ENCODE assay signal across 30 cellular contexts in genomic region chr17:42989146-42989545, GRCh38. TPM values are rescaled to one million over a fixed set of nuclear protein-coding genes. Genes with fewer than 3 reads are reported as not detected.
DNase-seq lines count a peak whose midpoint lies in the region; ATAC-seq and TF ChIP-seq lines count a peak whose summit lies in the region.
"Had no signal": no experiment of that assay in that cellular context is flagged by ENCODE, and none has a peak within 500 bp of the region (broad histone marks: within the 10 kb centered on the region; RNA-seq: fewer than 3 reads in every experiment).

No MANE protein-coding gene starts in this region.

- TF ChIP-seq CTCF in 22Rv1 (IDR thresholded peaks at IDR 0.05) (no peak), HFFc6 (IDR thresholded peaks at IDR 0.05) (no peak), brain microvascular endothelial cell (IDR thresholded peaks at IDR 0.05; ENCODE audit: low read depth, low read length, missing control alignments) (no peak)

- H3K4me3 ChIP-seq in brain microvascular endothelial cell (ENCODE audit: low read depth, low read length) = no peak overlapping the region
- H3K4me3 ChIP-seq: colonic mucosa, esophagus muscularis mucosa, heart right ventricle, Peyer's patch, skin epidermis, tibial artery had no signal

- H3K36me3 Mint-ChIP-seq in HFFc6 (ENCODE audit: low read depth) = peaks cover 52% of the 10 kb centered on the region

- peaks cover 36% of the 10 kb centered on the region for H3K36me3 ChIP-seq in brain microvascular endothelial cell (replicated peaks)

- H3K27me3 Mint-ChIP-seq in HFFc6 (ENCODE audit: insufficient read depth) = no peaks in the 10 kb centered on the region
- H3K27me3 Mint-ChIP-seq: activated CD4-positive, alpha-beta memory T cell treated with anti-CD3 and anti-CD28 coated beads for 36 hours; activated naive CD8-positive, alpha-beta T cell treated with anti-CD3 and anti-CD28 coated beads for 36 hours; brain; memory B cell; stimulated activated naive CD8-positive, alpha-beta T cell treated with anti-CD3 and anti-CD28 coated beads, Interleukin-15, amount 100 ng/mL, for 72 hours had no signal

- no peaks in the 10 kb centered on the region for H3K9me3 Mint-ChIP-seq in HFFc6
- H3K9me3 Mint-ChIP-seq: activated CD4-positive, alpha-beta memory T cell treated with anti-CD3 and anti-CD28 coated beads for 36 hours; activated naive CD8-positive, alpha-beta T cell treated with anti-CD3 and anti-CD28 coated beads for 36 hours; brain; memory B cell; stimulated activated naive CD8-positive, alpha-beta T cell treated with anti-CD3 and anti-CD28 coated beads, Interleukin-15, amount 100 ng/mL, for 72 hours had no signal

- H3K4me3 Mint-ChIP-seq in HFFc6 = peak overlapping the region; percentile 68
- H3K4me3 Mint-ChIP-seq: activated CD4-positive, alpha-beta memory T cell treated with anti-CD3 and anti-CD28 coated beads for 36 hours; activated naive CD8-positive, alpha-beta T cell treated with anti-CD3 and anti-CD28 coated beads for 36 hours; brain; memory B cell; stimulated activated naive CD8-positive, alpha-beta T cell treated with anti-CD3 and anti-CD28 coated beads, Interleukin-15, amount 100 ng/mL, for 72 hours had no signal

- H3K4me1 Mint-ChIP-seq in HFFc6 (ENCODE audit: low read depth) = peaks cover 36% of the 10 kb centered on the region
- H3K4me1 Mint-ChIP-seq: brain had no signal

- in situ Hi-C loops in brain microvascular endothelial cell (cut with HindIII; ENCODE audit: low pct_ligation_motif_present, low sequenced_read_pairs) = no loop called here

- peak overlapping the region; percentile 89 for H3K27ac Mint-ChIP-seq in HFFc6
- H3K27ac Mint-ChIP-seq: activated CD4-positive, alpha-beta memory T cell treated with anti-CD3 and anti-CD28 coated beads for 36 hours; activated naive CD8-positive, alpha-beta T cell treated with anti-CD3 and anti-CD28 coated beads for 36 hours; brain; memory B cell had no signal

- H3K27ac ChIP-seq in 22Rv1 (peak overlapping the region; percentile 65), brain microvascular endothelial cell (peak overlapping the region; percentile 36)
- H3K27ac ChIP-seq: colonic mucosa, esophagus muscularis mucosa, foreskin keratinocyte, heart right ventricle, Peyer's patch, skin epidermis, tibial artery had no signal

- no peak for ATAC-seq in HG02885 (IDR thresholded peaks at IDR 0.05; ENCODE audit: poor library complexity, unreplicated experiment)
- ATAC-seq: heart right ventricle; left colon; stimulated activated naive CD8-positive, alpha-beta T cell treated with anti-CD3 and anti-CD28 coated beads, Interleukin-15, amount 100 ng/mL, for 72 hours had no signal

- H3K27me3 ChIP-seq in brain microvascular endothelial cell (replicated peaks) = no peaks in the 10 kb centered on the region
- H3K27me3 ChIP-seq: BE2C, colonic mucosa, esophagus muscularis mucosa, foreskin keratinocyte, heart right ventricle, Peyer's patch, tibial artery had no signal

- DNase-seq in HFFc6 (no peak), brain microvascular endothelial cell (no peak), mesenteric fat pad (ENCODE audit: low spot score) (peak; percentile 43), NOMO-1 treated with dmso at 0.1 percent for 144 hours (lab: John Stamatoyannopoulos, UW; ENCODE audit: unreplicated experiment) (no peak), NCI-H2029 (lab: John Stamatoyannopoulos, UW) (no peak), HPDE6-E6E7 (ENCODE audit: extremely low spot score) (no peak)
- DNase-seq: activated CD4-positive, alpha-beta memory T cell treated with anti-CD3 and anti-CD28 coated beads for 36 hours; activated CD4-positive, CD25-positive, alpha-beta regulatory T cell treated with anti-CD3 and anti-CD28 coated beads, Interleukin-2, amount 50 U/mL, for 72 hours; activated CD8-positive, alpha-beta memory T cell treated with anti-CD3 and anti-CD28 coated beads, Interleukin-2, amount 50 U/mL, for 4 hours; activated naive CD8-positive, alpha-beta T cell treated with anti-CD3 and anti-CD28 coated beads for 36 hours; BE2C; colonic mucosa; DMS153; H7; heart right ventricle; left colon; NCI-H1092; NCI-H187 treated with DMSO at 0.1 percent for 48 hours; NCI-H526; nucleus accumbens; Peyer's patch; stimulated activated naive CD8-positive, alpha-beta T cell treated with anti-CD3 and anti-CD28 coated beads, Interleukin-15, amount 100 ng/mL, for 72 hours; tibial artery had no signal

RNA-seq across cellular contexts. Expression of gene RUNDC1, which starts 8.8 kb away (rescaled TPM):
- total RNA-seq in HFFc6 (2021; fragmentation: NEBNext Ultra II Directional; extraction: Animal tissue kit (Norgen Biotek cat#: 25700)) = 10 to 100 TPM in 5 of 6 experiments, 1 to 10 TPM in 1; 9.9 to 14.6 (median 10.3) TPM
- 10.6 TPM for total RNA-seq in mesenteric fat pad

RNA-seq across cellular contexts. Expression of gene RPL27, which starts 9.1 kb away (rescaled TPM):
- total RNA-seq in HFFc6 (2021; fragmentation: NEBNext Ultra II Directional; extraction: Animal tissue kit (Norgen Biotek cat#: 25700)) = 1,000 to 10,000 TPM; 1,047 to 1,349 (median 1,243) TPM
- total RNA-seq in mesenteric fat pad = 838 TPM

RNA-seq across cellular contexts. Expression of gene PTGES3L, which starts 9.3 kb away (rescaled TPM):
- 1 to 10 TPM in 4 of 6 experiments, under 1 TPM in 2; 0.87 to 1.3 (median 1.1) TPM for total RNA-seq in HFFc6 (2021; fragmentation: NEBNext Ultra II Directional; extraction: Animal tissue kit (Norgen Biotek cat#: 25700))
- not detected for total RNA-seq in mesenteric fat pad

RNA-seq across cellular contexts. Expression of gene IFI35, which starts 17.4 kb away (rescaled TPM):
- 10 to 100 TPM in 4 of 6 experiments, 1 to 10 TPM in 2; 6.3 to 22.4 (median 18.8) TPM for total RNA-seq in HFFc6 (2021; fragmentation: NEBNext Ultra II Directional; extraction: Animal tissue kit (Norgen Biotek cat#: 25700))
- 33.5 TPM for total RNA-seq in mesenteric fat pad

RNA-seq across cellular contexts. Expression of gene AARSD1, which starts 24.9 kb away (rescaled TPM):
- 10 to 100 TPM; 42.5 to 54.5 (median 47.1) TPM for total RNA-seq in HFFc6 (2021; fragmentation: NEBNext Ultra II Directional; extraction: Animal tissue kit (Norgen Biotek cat#: 25700))
- 39.2 TPM for total RNA-seq in mesenteric fat pad
